In genomic region chr6:35774116-35774794, GRCh38 we compare ENCODE assay signal across 22 cellular contexts. TPM values are rescaled to one million over a fixed set of nuclear protein-coding genes. Genes with fewer than 3 reads are reported as not detected.
"Had no signal": no experiment of that assay in that cellular context is flagged by ENCODE, and none has a peak within 500 bp of the region (broad histone marks: within the 10 kb centered on the region; RNA-seq: fewer than 3 reads in every experiment).

No MANE protein-coding gene starts in this region.

- H3K36me3 ChIP-seq: MG63, SJSA1 had no signal

- H3K27me3 ChIP-seq: MG63 had no signal

- H3K9me3 ChIP-seq: MG63, SJSA1 had no signal

- DNase-seq: Karpas-422, KG1, MG63, NCI-H1092 treated with DMSO at 0.1 percent for 48 hours, NCI-H1436, NCI-H187, NCI-H2029, NCI-H2081 treated with DMSO at 0.1 percent for 48 hours, NCI-H2171, NCI-H226, NCI-H446, NCI-H510A, NCI-H524 treated with DMSO at 0.1 percent for 48 hours, NCI-H69, NCI-H774, Right ventricle myocardium superior, RPMI8226, SIG-M5 had no signal

- H3K4me3 ChIP-seq: MG63, SJSA1, SK-N-MC had no signal

- FAIRE-seq: RCC 7860 had no signal

- H3K27ac ChIP-seq: SJSA1, SK-N-MC had no signal

RNA-seq across cellular contexts. Expression of gene CLPSL2, which starts 2.1 kb away (rescaled TPM):
- total RNA-seq: HT-29, Right ventricle myocardium superior, SJSA1 had no signal

RNA-seq across cellular contexts. Expression of gene CLPSL1, which starts 6.6 kb away (rescaled TPM):
- total RNA-seq: HT-29, Right ventricle myocardium superior, SJSA1 had no signal

RNA-seq across cellular contexts. Expression of gene CLPS, which starts 22.9 kb away (rescaled TPM):
- total RNA-seq: HT-29, Right ventricle myocardium superior, SJSA1 had no signal

RNA-seq across cellular contexts. Expression of gene LHFPL5, which starts 30.9 kb away (rescaled TPM):
- total RNA-seq: Right ventricle myocardium superior, SJSA1 had no signal

RNA-seq across cellular contexts. Expression of gene ARMC12, which starts 37.4 kb away (rescaled TPM):
- total RNA-seq: HT-29, Right ventricle myocardium superior, SJSA1 had no signal
